33 cellular contexts compared by ENCODE assay signal in genomic region chr9:125421591-125422181, GRCh38.
"Had no signal": no experiment of that assay in that cellular context is flagged by ENCODE, and none has a peak within 500 bp of the region (broad histone marks: within the 10 kb centered on the region; RNA-seq: fewer than 3 reads in every experiment).

No MANE protein-coding gene starts in this region.

- H2AFZ ChIP-seq: PC-9 had no signal

- H3K9me3 Mint-ChIP-seq: activated CD4-positive, alpha-beta memory T cell treated with anti-CD3 and anti-CD28 coated beads for 36 hours; activated naive CD4-positive, alpha-beta T cell treated with anti-CD3 and anti-CD28 coated beads for 36 hours; activated naive CD4-positive, alpha-beta T cell treated with anti-CD3 and anti-CD28 coated beads, Interleukin-2, amount 50 U/mL, for 72 hours; activated T-cell treated with anti-CD3 and anti-CD28 coated beads, Interleukin-2, amount 50 U/mL, for 4 hours; activated T-helper 1 cell treated with anti-CD3 and anti-CD28 coated beads, Interleukin-12 subunit alpha, Interleukin-12 subunit beta, Interleukin-2, Interleukin-4 antibody, amounts not matched to agents 30 ng/mL and 10 ng/mL and 1 ng/mL, durations not matched to agents 14 hours and 24 hours and 36 hours had no signal

- H3K9ac ChIP-seq: KMS-11 had no signal

- DNase-seq: activated CD4-positive, alpha-beta memory T cell treated with anti-CD3 and anti-CD28 coated beads for 36 hours; activated CD4-positive, alpha-beta T cell treated with anti-CD3 and anti-CD28 coated beads for 36 hours; activated CD4-positive, alpha-beta T cell treated with anti-CD3 and anti-CD28 coated beads, Interleukin-2, amount 50 U/mL, for 1 hour; activated CD8-positive, alpha-beta memory T cell treated with anti-CD3 and anti-CD28 coated beads, Interleukin-2, amount 50 U/mL, for 4 hours; activated gamma-delta T cell treated with Interleukin-2 at 50 U/mL for 16 hours; activated naive CD4-positive, alpha-beta T cell treated with anti-CD3 and anti-CD28 coated beads for 36 hours; activated T-cell treated with anti-CD3 and anti-CD28 coated beads for 4 hours; activated T-cell treated with anti-CD3 and anti-CD28 coated beads, Interleukin-2, amount 50 U/mL, for 4 hours; amniotic stem cell; brain microvascular endothelial cell; central memory CD4-positive, alpha-beta T cell; MM.1S; NCI-H1092 treated with DMSO at 0.1 percent for 48 hours; NCI-H1417; NCI-H146; NCI-H187; NCI-H2029 treated with DMSO at 0.1 percent for 48 hours; NCI-H2107; NCI-H2171; NCI-H510A; NCI-H526; NCI-H748 treated with DMSO at 0.1 percent for 48 hours; NK-92 treated with Interleukin-12 subunit alpha and Interleukin-12 subunit beta, amount 100 ng/mL, for 24 hours; PC-9; SHP77; SJCRH30; T1000 had no signal

- H3K36me3 ChIP-seq: brain microvascular endothelial cell, SJCRH30 had no signal

- H3K4me1 ChIP-seq: SJCRH30 had no signal

- H3K27me3 Mint-ChIP-seq: activated CD4-positive, alpha-beta memory T cell treated with anti-CD3 and anti-CD28 coated beads for 36 hours; activated CD4-positive, alpha-beta T cell treated with anti-CD3 and anti-CD28 coated beads for 36 hours had no signal

- H3K4me3 Mint-ChIP-seq: activated CD4-positive, alpha-beta memory T cell treated with anti-CD3 and anti-CD28 coated beads for 36 hours; activated CD4-positive, alpha-beta T cell treated with anti-CD3 and anti-CD28 coated beads for 36 hours; activated naive CD4-positive, alpha-beta T cell treated with anti-CD3 and anti-CD28 coated beads for 36 hours; activated T-cell treated with anti-CD3 and anti-CD28 coated beads, Interleukin-2, amount 50 U/mL, for 4 hours; activated T-helper 1 cell treated with anti-CD3 and anti-CD28 coated beads, Interleukin-12 subunit alpha, Interleukin-12 subunit beta, Interleukin-2, Interleukin-4 antibody, amounts not matched to agents 30 ng/mL and 10 ng/mL and 1 ng/mL, durations not matched to agents 14 hours and 24 hours and 36 hours had no signal

- H3K4me2 ChIP-seq: KMS-11, PC-9 had no signal

- H3K27me3 ChIP-seq: brain microvascular endothelial cell, SJCRH30 had no signal

- H3K36me3 Mint-ChIP-seq: activated CD4-positive, alpha-beta memory T cell treated with anti-CD3 and anti-CD28 coated beads for 36 hours; activated naive CD4-positive, alpha-beta T cell treated with anti-CD3 and anti-CD28 coated beads, Interleukin-2, amount 50 U/mL, for 72 hours had no signal

- H3K4me1 Mint-ChIP-seq: activated CD4-positive, alpha-beta T cell treated with anti-CD3 and anti-CD28 coated beads for 36 hours had no signal

- H3K9me3 ChIP-seq: SJCRH30 had no signal

- H3K4me3 ChIP-seq: PC-9, SJCRH30, SK-N-MC had no signal

- H3K27ac Mint-ChIP-seq: activated CD4-positive, alpha-beta memory T cell treated with anti-CD3 and anti-CD28 coated beads for 36 hours; activated CD4-positive, alpha-beta T cell treated with anti-CD3 and anti-CD28 coated beads for 36 hours; activated naive CD4-positive, alpha-beta T cell treated with anti-CD3 and anti-CD28 coated beads for 36 hours; activated naive CD4-positive, alpha-beta T cell treated with anti-CD3 and anti-CD28 coated beads, Interleukin-2, amount 50 U/mL, for 72 hours; activated T-helper 1 cell treated with anti-CD3 and anti-CD28 coated beads, Interleukin-12 subunit alpha, Interleukin-12 subunit beta, Interleukin-2, Interleukin-4 antibody, amounts not matched to agents 30 ng/mL and 10 ng/mL and 1 ng/mL, durations not matched to agents 14 hours and 24 hours and 36 hours had no signal

- ATAC-seq: activated CD4-positive, alpha-beta T cell treated with anti-CD3 and anti-CD28 coated beads for 36 hours; activated CD4-positive, CD25-positive, alpha-beta regulatory T cell treated with anti-CD3 and anti-CD28 coated beads, Interleukin-2, amount 50 U/mL, for 24 hours; activated naive CD4-positive, alpha-beta T cell treated with anti-CD3 and anti-CD28 coated beads, Interleukin-2, amount 50 U/mL, for 72 hours; activated T-cell treated with anti-CD3 and anti-CD28 coated beads, Interleukin-2, amount 50 U/mL, for 4 hours had no signal

- H3K27ac ChIP-seq: brain microvascular endothelial cell, KMS-11, PC-9, RWPE1, SJCRH30, SK-N-MC had no signal
